ENCODE assay signal across 8 cellular contexts in the genomic region with DNA sequence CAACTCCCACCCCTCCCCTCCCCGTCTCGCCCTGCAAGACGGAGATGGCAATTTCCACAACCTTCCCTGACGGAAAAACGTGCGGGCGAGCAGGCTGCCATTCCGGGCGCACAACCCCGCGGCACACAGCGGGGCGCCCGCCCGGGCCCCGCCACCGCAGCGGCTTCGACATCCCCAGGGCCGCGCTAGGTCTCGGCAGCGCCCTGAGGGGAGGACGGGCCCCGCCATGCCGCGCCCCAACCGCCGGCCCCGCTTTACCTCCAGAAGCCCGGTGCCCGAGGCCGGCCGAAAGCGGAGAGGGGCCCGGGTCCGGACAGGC. TPM values are rescaled to one million over a fixed set of nuclear protein-coding genes. Genes with fewer than 3 reads are reported as not detected.
A peak's percentile ranks its signal among the peaks of the same experiment; 100 is the strongest.
DNase-seq lines count a peak whose midpoint lies in the region; ATAC-seq and TF ChIP-seq lines count a peak whose summit lies in the region.

No MANE protein-coding gene starts in this region.

- peak overlapping the region; percentile 54 for H3K27ac ChIP-seq in subcutaneous abdominal adipose tissue (ENCODE audit: low read depth, low read length)

- intact Hi-C loops in activated CD4-positive, alpha-beta T cell treated with anti-CD3 and anti-CD28 coated beads for 36 hours (cut with DNase I, micrococcal nuclease) = loop anchor here (1.0 to 5.0 kb wide), 13 partner anchors 9 to 559 kb away; a partner anchor contains a TSS

- POLR2A ChIA-PET in activated CD4-positive, alpha-beta T cell treated with anti-CD3 and anti-CD28 coated beads for 36 hours (lab: Charles Lee) = no interaction called here

- no peaks in the 10 kb centered on the region for H3K36me3 ChIP-seq in kidney epithelial cell (ENCODE audit: control insufficient read depth, insufficient read depth, low read length)
- H3K36me3 ChIP-seq in subcutaneous abdominal adipose tissue (ENCODE audit: control insufficient read depth in 5 of 5, insufficient read depth in 5 of 5, low read length in 5 of 5) = no peaks in the 10 kb centered on the region

- peaks cover 6% of the 10 kb centered on the region for H3K9me3 Mint-ChIP-seq in activated CD4-positive, alpha-beta T cell treated with anti-CD3 and anti-CD28 coated beads for 36 hours (ENCODE audit: low read depth)

- peaks cover 0 to 13% (median 6%) of the 10 kb centered on the region in 5 donors for H3K9me3 ChIP-seq in subcutaneous abdominal adipose tissue (ENCODE audit: control insufficient read depth in 5 of 5, low read length in 5 of 5)

- H3K4me3 Mint-ChIP-seq in activated CD4-positive, alpha-beta T cell treated with anti-CD3 and anti-CD28 coated beads for 36 hours = peak overlapping the region; percentile 75

- H3K4me1 Mint-ChIP-seq in activated CD4-positive, alpha-beta T cell treated with anti-CD3 and anti-CD28 coated beads for 36 hours = peaks cover 45% of the 10 kb centered on the region

- H3K27ac Mint-ChIP-seq in activated CD4-positive, alpha-beta T cell treated with anti-CD3 and anti-CD28 coated beads for 36 hours = no peak overlapping the region

- DNase-seq in activated CD4-positive, alpha-beta T cell treated with anti-CD3 and anti-CD28 coated beads for 36 hours = no peak
- DNase-seq in activated CD4-positive, alpha-beta T cell treated with anti-CD3 and anti-CD28 coated beads, Interleukin-2, amount 50 U/mL, for 1 hour = no peak
- DNase-seq in astrocyte of the hippocampus (ENCODE audit: low read depth, low spot score) (peak; percentile 52), kidney epithelial cell (ENCODE audit: low read depth) (no peak), NCI-H1694 (lab: John Stamatoyannopoulos, UW) (no peak)
- DNase-seq in activated CD8-positive, alpha-beta memory T cell treated with anti-CD3 and anti-CD28 coated beads, Interleukin-2, amount 50 U/mL, for 48 hours = no peak

- no peaks in the 10 kb centered on the region for H3K27me3 Mint-ChIP-seq in activated CD4-positive, alpha-beta T cell treated with anti-CD3 and anti-CD28 coated beads for 36 hours

- peak overlapping the region in 4 of 5 donors; percentile 69 to 77 (median 72) for H3K9ac ChIP-seq in subcutaneous abdominal adipose tissue (ENCODE audit: low read length in 5 of 5)

- ATAC-seq in activated CD4-positive, alpha-beta T cell treated with anti-CD3 and anti-CD28 coated beads for 36 hours = peak; percentile 30
- peak; percentile 24 for ATAC-seq in HG03175 (IDR thresholded peaks at IDR 0.05; ENCODE audit: unreplicated experiment)

- H3K4me3 ChIP-seq in kidney epithelial cell (ENCODE audit: low read depth, low read length) = peak overlapping the region; percentile 61
- H3K4me3 ChIP-seq in subcutaneous abdominal adipose tissue (ENCODE audit: low read depth in 1 of 5, low read length in 5 of 5) = peak overlapping the region in 4 of 5 donors; percentile 67 to 80 (median 72)

- H3K27me3 ChIP-seq in kidney epithelial cell (ENCODE audit: control insufficient read depth, insufficient read depth, low read length) (no peaks in the 10 kb centered on the region), subcutaneous abdominal adipose tissue (ENCODE audit: control insufficient read depth in 5 of 5, insufficient read depth in 4 of 5, low read length in 5 of 5) (no peaks in the 10 kb centered on the region)

- no peak for TF ChIP-seq CTCF in kidney epithelial cell (IDR thresholded peaks at IDR 0.05; ENCODE audit: insufficient read depth, low read length, poor library complexity, severe bottlenecking)

- H3K4me1 ChIP-seq in subcutaneous abdominal adipose tissue (ENCODE audit: control insufficient read depth in 5 of 5, insufficient read depth in 5 of 5, low read length in 5 of 5) = peaks cover 0 to 28% (median 13%) of the 10 kb centered on the region in 5 donors

- H3K36me3 Mint-ChIP-seq in activated CD4-positive, alpha-beta T cell treated with anti-CD3 and anti-CD28 coated beads for 36 hours (ENCODE audit: low read depth) = peaks cover 21% of the 10 kb centered on the region

- CTCF ChIA-PET in activated CD4-positive, alpha-beta T cell treated with anti-CD3 and anti-CD28 coated beads for 36 hours (lab: Charles Lee) = interaction anchor here (2.4 to 4.9 kb wide), 2 partner anchors 10 to 32 kb away, joined by 14 to 22 read pairs; no protein-coding TSS in a partner anchor

RNA-seq across cellular contexts. Expression of a gene that starts 0.5 kb away (rescaled TPM):
- total RNA-seq in activated CD4-positive, alpha-beta T cell treated with anti-CD3 and anti-CD28 coated beads for 36 hours = 10 to 100 TPM; 28.3 to 30.2 TPM
- 14.1 and 16.8 TPM in 2 replicates for total RNA-seq in kidney epithelial cell

RNA-seq across cellular contexts. Expression of a gene that starts 18.1 kb away (rescaled TPM):
- under 1 TPM; 0.09 to 0.18 TPM for total RNA-seq in activated CD4-positive, alpha-beta T cell treated with anti-CD3 and anti-CD28 coated beads for 36 hours
- not detected in 2 replicates for total RNA-seq in kidney epithelial cell
